Comparison of ENCODE assay signal across 9 cellular contexts in genomic region chr2:186575302-186575701, GRCh38. TPM values are rescaled to one million over a fixed set of nuclear protein-coding genes. Genes with fewer than 3 reads are reported as not detected.
DNase-seq lines count a peak whose midpoint lies in the region; ATAC-seq and TF ChIP-seq lines count a peak whose summit lies in the region.
"Had no signal": no experiment of that assay in that cellular context is flagged by ENCODE, and none has a peak within 500 bp of the region (broad histone marks: within the 10 kb centered on the region; RNA-seq: fewer than 3 reads in every experiment).

No MANE protein-coding gene starts in this region.

- TF ChIP-seq CTCF in GM12865 (IDR thresholded peaks at IDR 0.05; ENCODE audit: insufficient read depth, low read depth, low read length, missing control alignments) = no peak
- TF ChIP-seq CTCF in gastrocnemius medialis (IDR thresholded peaks at IDR 0.05 in 4 of 5, conservative IDR thresholded peaks at IDR 0.05 in 1 of 5) = no peak

- H3K4me3 ChIP-seq in GM12865 (ENCODE audit: low read depth, low read length) (no peak overlapping the region), SJSA1 (no peak overlapping the region), gastrocnemius medialis (no peak overlapping the region)

- in situ Hi-C loops in gastrocnemius medialis (cut with MboI; ENCODE audit: low sequenced_read_pairs in 4 of 4) = no loop called here

- no peaks in the 10 kb centered on the region for H3K27me3 ChIP-seq in SJSA1 (replicated peaks)
- no peaks in the 10 kb centered on the region for H3K27me3 ChIP-seq in gastrocnemius medialis

- no peaks in the 10 kb centered on the region for H3K36me3 ChIP-seq in SJSA1
- no peaks in the 10 kb centered on the region for H3K36me3 ChIP-seq in gastrocnemius medialis

- no peak for TF ChIP-seq POLR2A in gastrocnemius medialis (IDR thresholded peaks at IDR 0.05)

- H3K9me3 ChIP-seq in SJSA1 (replicated peaks) (no peaks in the 10 kb centered on the region), gastrocnemius medialis (no peaks in the 10 kb centered on the region)

- DNase-seq in GM12865 (ENCODE audit: low read depth) = peak; percentile 24
- DNase-seq in SJSA1 (ENCODE audit: low read depth in 1 of 2, low spot score in 2 of 2) = peak; percentile 88 to 92
- peak; percentile 94 for DNase-seq in fibroblast of the conjunctiva (ENCODE audit: low read depth)
- DNase-seq in gastrocnemius medialis = peak in 1 of 2 donors; percentile 7
- no peak for DNase-seq in SHP77 treated with DMSO at 0.1 percent for 48 hours (lab: John Stamatoyannopoulos, UW)
- no peak for DNase-seq in cerebellum (ENCODE audit: low spot score)
- DNase-seq: activated B cell treated with CpG ODN at 0.5 μM for 24 hours had no signal

- H3K27ac ChIP-seq in SJSA1 (peak overlapping the region; percentile 39), gastrocnemius medialis (no peak overlapping the region)

- ATAC-seq in HG03097 (IDR thresholded peaks at IDR 0.05; ENCODE audit: low FRiP score, unreplicated experiment) (peak; percentile 59), gastrocnemius medialis (peak; percentile 73 to 89), HG03039 (IDR thresholded peaks at IDR 0.05; ENCODE audit: unreplicated experiment) (no peak)

- intact Hi-C loops in gastrocnemius medialis (cut with DNase I; ENCODE audit: low total_unique reads) = no loop called here

- H3K4me1 ChIP-seq in SJSA1 (replicated peaks) (peaks cover 58% of the 10 kb centered on the region), gastrocnemius medialis (no peaks in the 10 kb centered on the region)

RNA-seq across cellular contexts. Expression of gene ITGAV, which starts 14.6 kb away (rescaled TPM):
- total RNA-seq in SJSA1 (2014; rRNA removed; shearing (Covaris generic)) = 234 and 288 TPM in 2 replicates
- total RNA-seq in gastrocnemius medialis (10 to 100 TPM; 30.0 to 63.1 (median 47.4) TPM), cerebellum (60.7 TPM)

Comparison
In these comparisons a context has a peak if more than half of its experiments do, and no peak if none do; other contexts are left out.
1. DNase-seq: peak in GM12865 (single experiment), SJSA1 (2 of 2) and fibroblast of the conjunctiva (single experiment); none in SHP77 treated with DMSO at 0.1 percent for 48 hours (single experiment) and cerebellum (single experiment).